8 cellular contexts compared by ENCODE assay signal in genomic region chr4:80138556-80139538, GRCh38. TPM values are rescaled to one million over a fixed set of nuclear protein-coding genes. Genes with fewer than 3 reads are reported as not detected.
DNase-seq lines count a peak whose midpoint lies in the region; ATAC-seq lines count a peak whose summit lies in the region.

No MANE protein-coding gene starts in this region.

- H3K36me3 Mint-ChIP-seq in activated T-helper 17 cell treated with anti-CD3 and anti-CD28 coated beads, Interleukin-2, amount 50 U/mL, for 72 hours (ENCODE audit: low read depth) = no peaks in the 10 kb centered on the region

- H3K27ac Mint-ChIP-seq in activated T-helper 17 cell treated with anti-CD3 and anti-CD28 coated beads, Interleukin-2, amount 50 U/mL, for 72 hours = peak overlapping the region; percentile 83

- peak; percentile 67 for DNase-seq in EH (ENCODE audit: low read depth)
- DNase-seq in M059J (ENCODE audit: low read depth) = peak; percentile 30
- peak; percentile 14 to 29 for DNase-seq in stimulated activated CD4-positive, alpha-beta T cell treated with anti-CD3 and anti-CD28 coated beads, Interleukin-12 subunit alpha, Interleukin-12 subunit beta, amount 100 ng/mL, for 24 hours (ENCODE audit: low read depth in 2 of 2)
- no peak for DNase-seq in left colon
- no peak for DNase-seq in DMS53 treated with DMSO at 0.1 percent for 48 hours (lab: John Stamatoyannopoulos, UW; ENCODE audit: unreplicated experiment)

- H3K4me3 Mint-ChIP-seq in activated T-helper 17 cell treated with anti-CD3 and anti-CD28 coated beads, Interleukin-2, amount 50 U/mL, for 72 hours = peak overlapping the region; percentile 51

- H3K9me3 Mint-ChIP-seq in activated T-helper 17 cell treated with anti-CD3 and anti-CD28 coated beads, Interleukin-2, amount 50 U/mL, for 72 hours = no peaks in the 10 kb centered on the region

- peaks cover 45% of the 10 kb centered on the region for H3K4me1 Mint-ChIP-seq in activated T-helper 17 cell treated with anti-CD3 and anti-CD28 coated beads, Interleukin-2, amount 50 U/mL, for 72 hours

- ATAC-seq in GM21723 (IDR thresholded peaks at IDR 0.05; ENCODE audit: unreplicated experiment) = peak; percentile 95
- ATAC-seq in activated T-helper 17 cell treated with anti-CD3 and anti-CD28 coated beads, Interleukin-2, amount 50 U/mL, for 72 hours (replicated peaks) = peak; percentile 92
- ATAC-seq in esophagus mucosa = no peak
- no peak for ATAC-seq in left colon

- intact Hi-C loops in left colon (cut with DNase I, micrococcal nuclease) = no loop called here

- H3K27me3 Mint-ChIP-seq in activated T-helper 17 cell treated with anti-CD3 and anti-CD28 coated beads, Interleukin-2, amount 50 U/mL, for 72 hours = no peaks in the 10 kb centered on the region

RNA-seq across cellular contexts. Expression of gene PRDM8, which starts 58.5 kb away (rescaled TPM):
- 5.5 and 10.6 TPM in 2 replicates for total RNA-seq in M059J (2014; rRNA removed; shearing (Covaris generic))
- total RNA-seq in activated T-helper 17 cell treated with anti-CD3 and anti-CD28 coated beads, Interleukin-2, amount 50 U/mL, for 72 hours = 1 to 10 TPM; 7.8 to 8.1 TPM
- total RNA-seq in esophagus mucosa = 0.40 TPM
- 1 to 10 TPM in 1 of 2 donors, under 1 TPM in 1; 0.64 to 2.3 TPM for total RNA-seq in left colon

Comparison
In these comparisons a context has a peak if more than half of its experiments do, and no peak if none do; other contexts are left out.
1. DNase-seq: peak in EH (single experiment), M059J (single experiment) and stimulated activated CD4-positive, alpha-beta T cell treated with anti-CD3 and anti-CD28 coated beads, Interleukin-12 subunit alpha, Interleukin-12 subunit beta, amount 100 ng/mL, for 24 hours (2 of 2); none in left colon (0 of 2) and DMS53 treated with DMSO at 0.1 percent for 48 hours (single experiment).
2. ATAC-seq: peak in GM21723 (single experiment) and activated T-helper 17 cell treated with anti-CD3 and anti-CD28 coated beads, Interleukin-2, amount 50 U/mL, for 72 hours (single experiment); none in esophagus mucosa (single experiment) and left colon (single experiment).